Comparison of ENCODE assay signal across 28 cellular contexts in genomic region chr14:55323910-55324309, GRCh38.
"Had no signal": no experiment of that assay in that cellular context is flagged by ENCODE, and none has a peak within 500 bp of the region (broad histone marks: within the 10 kb centered on the region; RNA-seq: fewer than 3 reads in every experiment).

No MANE protein-coding gene starts in this region.

- H2AFZ ChIP-seq: hepatocyte had no signal

- H3K4me3 ChIP-seq: dorsolateral prefrontal cortex, gastroesophageal sphincter, heart left ventricle, hepatocyte, left lung, mucosa of descending colon, prostate gland, right atrium auricular region, sigmoid colon, stomach, thyroid gland, vagina had no signal

- H3K9me3 ChIP-seq: gastroesophageal sphincter, left lung, mucosa of descending colon, prostate gland, right atrium auricular region, sigmoid colon, stomach, thyroid gland, vagina had no signal

- H3K27ac Mint-ChIP-seq: endodermal cell; mesothelial cell of epicardium; nephron progenitor cell; stimulated activated effector memory CD8-positive, alpha-beta T cell treated with anti-CD3 and anti-CD28 coated beads, Interleukin-12 subunit alpha, Interleukin-12 subunit beta, amount 100 ng/mL, for 72 hours had no signal

- DNase-seq: dorsolateral prefrontal cortex; effector CD4-positive, alpha-beta T cell; endodermal cell; foreskin keratinocyte; heart left ventricle; left cardiac atrium; left lung; mesenchymal stem cell; mucosa of descending colon; naive B cell; nephron progenitor cell; nucleus accumbens; sigmoid colon; stimulated activated CD4-positive, alpha-beta T cell treated with anti-CD3 and anti-CD28 coated beads, Interleukin-2, amount 100 ng/mL, for 24 hours; stimulated activated CD4-positive, alpha-beta T cell treated with anti-CD3 and anti-CD28 coated beads, Interleukin-4, amount 100 ng/mL, for 24 hours; stimulated activated naive CD4-positive, alpha-beta T cell treated with Interleukin-2 at 50 U/mL for 16 hours; stomach; thyroid gland; trophoblast cell had no signal

- H3K27me3 Mint-ChIP-seq: naive B cell had no signal

- H3K27me3 ChIP-seq: dorsolateral prefrontal cortex, foreskin keratinocyte, gastroesophageal sphincter, heart left ventricle, hepatocyte, left lung, right atrium auricular region, sigmoid colon, stomach, thyroid gland, vagina had no signal

- H3K9me3 Mint-ChIP-seq: endodermal cell; naive B cell; stimulated activated effector memory CD8-positive, alpha-beta T cell treated with anti-CD3 and anti-CD28 coated beads, Interleukin-12 subunit alpha, Interleukin-12 subunit beta, amount 100 ng/mL, for 72 hours had no signal

- H3K4me1 ChIP-seq: foreskin keratinocyte, prostate gland had no signal

- H3K4me3 Mint-ChIP-seq: endodermal cell; mesothelial cell of epicardium; naive B cell; nephron progenitor cell; stimulated activated effector memory CD8-positive, alpha-beta T cell treated with anti-CD3 and anti-CD28 coated beads, Interleukin-12 subunit alpha, Interleukin-12 subunit beta, amount 100 ng/mL, for 72 hours had no signal

- ATAC-seq: esophagus mucosa; foreskin keratinocyte; gastroesophageal sphincter; heart left ventricle; left cardiac atrium; left lung; mucosa of descending colon; stimulated activated effector memory CD8-positive, alpha-beta T cell treated with anti-CD3 and anti-CD28 coated beads, Interleukin-12 subunit alpha, Interleukin-12 subunit beta, amount 100 ng/mL, for 72 hours had no signal

- H3K36me3 ChIP-seq: gastroesophageal sphincter, left lung, prostate gland, right atrium auricular region, stomach, thyroid gland, vagina had no signal

- H3K27ac ChIP-seq: dorsolateral prefrontal cortex, epithelial cell of prostate, foreskin keratinocyte, gastroesophageal sphincter, heart left ventricle, hepatocyte, left lung, prostate gland, right atrium auricular region, sigmoid colon, stomach, thyroid gland, vagina had no signal

- H3K36me3 Mint-ChIP-seq: naive B cell had no signal

- H3K4me2 ChIP-seq: hepatocyte had no signal
